24 cellular contexts compared by ENCODE assay signal in the genomic region with DNA sequence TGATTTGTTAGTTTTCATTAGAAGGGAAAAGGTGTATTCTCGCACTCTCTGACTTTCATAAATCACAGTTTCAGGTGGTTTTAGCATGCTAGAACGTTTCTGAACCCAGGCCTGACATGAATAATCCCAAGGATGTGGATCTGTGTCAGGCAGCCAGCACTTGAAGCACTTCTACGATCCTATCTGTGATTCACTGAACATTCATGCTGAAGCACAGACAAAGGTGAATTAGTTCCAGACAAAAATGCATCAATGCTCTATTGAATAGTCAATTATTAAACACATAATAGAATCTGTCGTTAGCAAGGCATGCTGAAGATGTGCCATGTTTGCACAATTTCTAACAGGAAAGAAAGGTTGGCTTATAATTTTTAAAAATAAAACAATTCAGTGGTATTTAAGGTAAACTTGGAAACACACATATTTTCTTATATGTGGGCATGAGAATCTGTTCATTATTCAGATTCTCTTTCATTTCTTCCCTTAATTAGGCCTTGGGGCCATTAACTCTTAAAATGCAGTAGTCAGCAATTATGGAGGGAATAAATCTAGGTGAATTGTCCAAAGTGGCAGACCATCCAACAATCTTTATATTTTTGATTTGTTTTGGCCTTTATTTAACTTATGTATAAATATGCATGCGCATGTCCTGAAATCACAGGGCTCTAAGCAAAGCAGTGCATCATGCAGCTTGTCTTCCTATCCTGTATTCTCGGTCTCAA. TPM values are rescaled to one million over a fixed set of nuclear protein-coding genes. Genes with fewer than 3 reads are reported as not detected.
"Had no signal": no experiment of that assay in that cellular context is flagged by ENCODE, and none has a peak within 500 bp of the region (broad histone marks: within the 10 kb centered on the region; RNA-seq: fewer than 3 reads in every experiment).

No MANE protein-coding gene starts in this region.

- H3K4me3 ChIP-seq: body of pancreas, hepatocyte, transverse colon had no signal

- DNase-seq: activated CD4-positive, alpha-beta T cell treated with anti-CD3 and anti-CD28 coated beads, Interleukin-2, amount 10 ng/mL, durations not matched to agents 7 days and 5 days; activated CD4-positive, CD25-positive, alpha-beta regulatory T cell treated with anti-CD3 and anti-CD28 coated beads, Interleukin-2, amount 50 U/mL, for 72 hours; activated CD8-positive, alpha-beta memory T cell treated with anti-CD3 and anti-CD28 coated beads, Interleukin-2, amount 10 ng/mL, durations not matched to agents 7 days and 5 days; activated CD8-positive, alpha-beta T cell treated with anti-CD3 and anti-CD28 coated beads for 36 hours; activated effector memory CD4-positive, alpha-beta T cell treated with anti-CD3 and anti-CD28 coated beads, Interleukin-2, amount 50 U/mL, for 16 hours; activated naive CD4-positive, alpha-beta T cell treated with anti-CD3 and anti-CD28 coated beads, Interleukin-2, amount 10 ng/mL, durations not matched to agents 7 days and 5 days; activated T-cell treated with anti-CD3 and anti-CD28 coated beads for 4 hours; body of pancreas; effector CD4-positive, alpha-beta T cell; foreskin melanocyte; glutamatergic neuron; immature natural killer cell; left cardiac atrium; nephron progenitor cell; occipital lobe; small intestine; stimulated activated CD4-positive, alpha-beta T cell treated with anti-CD3 and anti-CD28 coated beads, Interleukin-2, amount 100 ng/mL, for 24 hours; transverse colon had no signal

- FAIRE-seq: endometrium, small intestine, urothelium cell line had no signal

- ATAC-seq: activated CD8-positive, alpha-beta memory T cell treated with anti-CD3 and anti-CD28 coated beads, Interleukin-2, amount 10 ng/mL, durations not matched to agents 7 days and 5 days; activated CD8-positive, alpha-beta T cell treated with anti-CD3 and anti-CD28 coated beads for 36 hours; body of pancreas; left cardiac atrium; sciatic nerve; stimulated activated memory B cell treated with anti-CD40 and anti-IgM and Interleukin-4, amounts not matched to agents 10 μg/mL and 1 μg/mL and 100 μg/mL, for 72 hours had no signal

RNA-seq across cellular contexts. Expression of gene NMNAT3, which starts 18.1 kb away (rescaled TPM):
- total RNA-seq: myocyte had no signal
